ENCODE assay signal across 13 cellular contexts in the genomic region with DNA sequence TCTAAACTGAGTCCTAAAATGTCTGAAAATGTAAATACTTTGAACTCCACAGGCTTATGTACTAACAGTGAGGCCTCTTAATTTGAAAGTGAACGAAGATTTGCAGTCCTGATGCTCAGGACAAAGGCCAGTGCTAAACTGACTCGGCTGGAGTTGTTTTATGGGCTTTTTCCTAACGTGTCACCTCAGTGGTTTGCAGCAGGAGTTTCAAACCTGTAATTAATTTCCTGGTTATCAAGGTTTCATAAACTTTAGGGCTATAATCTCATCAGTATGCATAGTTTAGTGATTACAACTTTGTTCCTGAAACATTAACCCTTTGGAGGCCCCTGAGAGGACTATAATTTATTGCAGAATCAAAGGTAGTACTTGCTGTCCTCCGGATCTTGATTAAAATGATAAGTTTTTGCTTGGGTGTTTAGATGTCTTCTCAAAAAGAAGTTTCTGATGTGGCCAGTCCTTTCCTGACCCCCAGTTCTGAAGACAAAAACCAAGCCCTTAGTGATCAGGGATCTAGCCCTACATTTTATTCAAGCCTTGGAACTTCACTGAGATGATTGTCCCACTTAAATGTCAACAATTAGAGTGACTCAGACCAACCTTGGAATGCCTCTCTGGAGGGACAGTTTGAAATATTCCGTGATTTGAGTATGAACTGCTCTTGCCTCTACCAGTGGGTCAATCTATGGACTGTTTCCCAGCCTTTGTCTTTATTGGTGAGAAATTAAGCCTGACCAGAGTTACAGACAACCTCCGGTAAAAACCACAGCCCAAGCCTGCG. TPM values are rescaled to one million over a fixed set of nuclear protein-coding genes. Genes with fewer than 3 reads are reported as not detected.
A peak's percentile ranks its signal among the peaks of the same experiment; 100 is the strongest.
DNase-seq lines count a peak whose midpoint lies in the region; ATAC-seq and TF ChIP-seq lines count a peak whose summit lies in the region.
"Had no signal": no experiment of that assay in that cellular context is flagged by ENCODE, and none has a peak within 500 bp of the region (broad histone marks: within the 10 kb centered on the region; RNA-seq: fewer than 3 reads in every experiment).

No MANE protein-coding gene starts in this region.

- H3K27ac ChIP-seq in ACC112 (ENCODE audit: low read depth, low read length) (peak overlapping the region; percentile 52; the same call in 1 of the 2 replicates), aorta (ENCODE audit: low read depth in 1 of 2, low read length in 2 of 2) (no peak overlapping the region)

- no peaks in the 10 kb centered on the region for H3K36me3 ChIP-seq in ACC112 (ENCODE audit: insufficient read depth, low read length)
- no peaks in the 10 kb centered on the region for H3K36me3 ChIP-seq in aorta (ENCODE audit: control insufficient read depth in 1 of 2, insufficient read depth in 2 of 2, low read length in 1 of 2)
- H3K36me3 ChIP-seq: MG63 had no signal

- WGBS in aorta, 2 donors: 64 to 66% methylated on average over 7 of the region's 7 CpGs

- in situ Hi-C loops in astrocyte of the cerebellum (cut with HindIII; ENCODE audit: low sequenced_read_pairs) (no loop called here), GM13977 (cut with MboI; ENCODE audit: low pct_unique_long_range_greater_than_20kb, low sequenced_read_pairs, unreplicated experiment) (no loop called here)

- no peak overlapping the region for H3K4me3 ChIP-seq in ACC112 (ENCODE audit: low read depth, low read length)
- H3K4me3 ChIP-seq in astrocyte of the cerebellum (ENCODE audit: low read depth, low read length): no peak overlapping the region
- H3K4me3 ChIP-seq in aorta (ENCODE audit: low read length in 2 of 2): no peak overlapping the region
- H3K4me3 ChIP-seq: MG63 had no signal

- ATAC-seq in GM18909 (IDR thresholded peaks at IDR 0.05; ENCODE audit: poor library complexity, unreplicated experiment): no peak
- ATAC-seq in aorta (ENCODE audit: low FRiP score): no peak
- ATAC-seq: stimulated activated naive B cell treated with anti-CD40 and anti-IgM and Interleukin-4, amounts not matched to agents 10 μg/mL and 1 μg/mL and 100 μg/mL, for 72 hours had no signal

- peak overlapping the region; percentile 44 for H2AFZ ChIP-seq in ACC112 (ENCODE audit: low read length, unreplicated experiment)

- intact Hi-C loops in aorta (cut with DNase I): no loop called here

- H3K79me2 ChIP-seq in ACC112 (ENCODE audit: control insufficient read depth, insufficient read depth, low read length, unreplicated experiment): no peaks in the 10 kb centered on the region

- H3K4me1 ChIP-seq in ACC112 (ENCODE audit: control insufficient read depth, insufficient read depth, low read length, unreplicated experiment) (peaks cover 26% of the 10 kb centered on the region), aorta (ENCODE audit: control insufficient read depth in 1 of 2, insufficient read depth in 2 of 2, low read length in 2 of 2) (no peaks in the 10 kb centered on the region)

- DNase-seq in HT-29 (ENCODE audit: low spot score) (peak; percentile 86), astrocyte of the cerebellum (ENCODE audit: low read depth) (peak; percentile 61), kidney tubule cell (ENCODE audit: low spot score) (peak; percentile 82), GM13977 (ENCODE audit: low spot score) (no peak), MV-4-11 (lab: John Stamatoyannopoulos, UW) (no peak), aorta (no peak)
- DNase-seq: activated naive CD4-positive, alpha-beta T cell treated with anti-CD3 and anti-CD28 coated beads for 36 hours; effector CD4-positive, alpha-beta T cell; MG63; stimulated activated naive B cell treated with anti-CD40 and anti-IgM and Interleukin-4, amounts not matched to agents 10 μg/mL and 1 μg/mL and 100 μg/mL, for 72 hours had no signal

- TF ChIP-seq CTCF in astrocyte of the cerebellum (IDR thresholded peaks at IDR 0.05; ENCODE audit: low read depth, low read length, missing control alignments) (no peak), GM13977 (IDR thresholded peaks at IDR 0.05; ENCODE audit: extremely low read depth, insufficient read depth, missing control alignments) (no peak)

- H3K9me3 ChIP-seq in aorta (ENCODE audit: control insufficient read depth, low read length): no peaks in the 10 kb centered on the region
- H3K9me3 ChIP-seq: MG63 had no signal

- H3K27me3 ChIP-seq in ACC112 (ENCODE audit: insufficient read depth, low read length) (no peaks in the 10 kb centered on the region), aorta (ENCODE audit: control insufficient read depth in 1 of 2, insufficient read depth in 2 of 2, low read length in 1 of 2) (no peaks in the 10 kb centered on the region)
- H3K27me3 ChIP-seq: MG63 had no signal

RNA-seq across cellular contexts. Expression of a gene that starts 11.1 kb away (rescaled TPM):
- total RNA-seq in HT-29 (2014; rRNA removed; shearing (Covaris generic)): not detected in 2 replicates
- under 1 TPM; 0.68 to 0.87 TPM for total RNA-seq in aorta
- not detected for polyA plus RNA-seq in aorta
- polyA plus RNA-seq: neural cell had no signal

RNA-seq across cellular contexts. Expression of a gene that starts 19.8 kb away (rescaled TPM):
- total RNA-seq in HT-29 (2014; rRNA removed; shearing (Covaris generic)): 52.8 and 61.7 TPM in 2 replicates
- 1 to 10 TPM in 1 of 2 donors, under 1 TPM in 1; 0.88 to 1.9 TPM for total RNA-seq in aorta
- 10 to 100 TPM in 1 of 2 donors, 1 to 10 TPM in 1; 5.5 to 10.7 TPM for polyA plus RNA-seq in aorta

Comparison
In these comparisons a context has a peak if more than half of its experiments do, and no peak if none do; other contexts are left out.
1. DNase-seq: peak in HT-29 (single experiment), astrocyte of the cerebellum (single experiment) and kidney tubule cell (single experiment); none in GM13977 (single experiment), MV-4-11 (single experiment) and aorta (0 of 2).
2. RNA of a gene that starts 19.8 kb away (total RNA-seq): 52.8 to 61.7 TPM in HT-29; 0.88 to 1.9 TPM in aorta; every median in the first group is over 10 times any median in the second.